Comparison of ENCODE assay signal across 8 cellular contexts in genomic region chr11:71488086-71488967, GRCh38. TPM values are rescaled to one million over a fixed set of nuclear protein-coding genes. Genes with fewer than 3 reads are reported as not detected.
A peak's percentile ranks its signal among the peaks of the same experiment; 100 is the strongest.
DNase-seq lines count a peak whose midpoint lies in the region; ATAC-seq and TF ChIP-seq lines count a peak whose summit lies in the region.
"Had no signal": no experiment of that assay in that cellular context is flagged by ENCODE, and none has a peak within 500 bp of the region (broad histone marks: within the 10 kb centered on the region; RNA-seq: fewer than 3 reads in every experiment).

No MANE protein-coding gene starts in this region.

- H3K27ac ChIP-seq in coronary artery: no peak overlapping the region

- no peak for ATAC-seq in GM21423 (IDR thresholded peaks at IDR 0.05; ENCODE audit: unreplicated experiment)

- no peak for TF ChIP-seq CTCF in HFF-Myc (IDR thresholded peaks at IDR 0.05; ENCODE audit: low read depth, low read length, missing control alignments)
- TF ChIP-seq CTCF in foreskin fibroblast (IDR thresholded peaks at IDR 0.05; ENCODE audit: low read depth, low read length): no peak
- TF ChIP-seq CTCF in coronary artery (IDR thresholded peaks at IDR 0.05): no peak

- DNase-seq in HFF-Myc (ENCODE audit: extremely low read depth, low read depth): peak; percentile 50
- DNase-seq in RPMI7951 (ENCODE audit: low read depth): peak; percentile 86
- DNase-seq in foreskin fibroblast: peak; percentile 5 to 52
- DNase-seq in pulmonary artery endothelial cell (ENCODE audit: low read depth, low spot score): peak; percentile 50
- DNase-seq in middle frontal gyrus (ENCODE audit: extremely low spot score, low spot score): no peak
- DNase-seq in coronary artery (ENCODE audit: low spot score): no peak

- H3K4me3 ChIP-seq in HFF-Myc (replicated peaks; ENCODE audit: low read depth, low read length) (no peak overlapping the region), foreskin fibroblast (ENCODE audit: low read depth in 1 of 2, low read length in 2 of 2) (no peak overlapping the region), coronary artery (no peak overlapping the region)

RNA-seq across cellular contexts. Expression of gene NADSYN1, which starts 35.3 kb away (rescaled TPM):
- 29.0 and 36.9 TPM in 2 replicates for total RNA-seq in RPMI7951 (2014; rRNA removed; shearing (Covaris generic))
- total RNA-seq in pulmonary artery endothelial cell: 93.6 and 110 TPM in 2 replicates

RNA-seq across cellular contexts. Expression of gene KRTAP5-7, which starts 38.7 kb away (rescaled TPM):
- total RNA-seq in RPMI7951 (2014; rRNA removed; shearing (Covaris generic)): not detected in 2 replicates
- total RNA-seq in pulmonary artery endothelial cell: not detected in 2 replicates
- total RNA-seq: OCI-LY7 had no signal

RNA-seq across cellular contexts. Expression of gene DHCR7, which starts 40.1 kb away (rescaled TPM):
- 24.1 and 24.4 TPM in 2 replicates for total RNA-seq in RPMI7951 (2014; rRNA removed; shearing (Covaris generic))
- 53.5 and 57.1 TPM in 2 replicates for total RNA-seq in pulmonary artery endothelial cell

RNA-seq across cellular contexts. Expression of gene KRTAP5-8, which starts 49.5 kb away (rescaled TPM):
- not detected in 2 replicates for total RNA-seq in RPMI7951 (2014; rRNA removed; shearing (Covaris generic))
- not detected in 2 replicates for total RNA-seq in pulmonary artery endothelial cell
- total RNA-seq: OCI-LY7 had no signal

RNA-seq across cellular contexts. Expression of gene KRTAP5-9, which starts 59.9 kb away (rescaled TPM):
- total RNA-seq in RPMI7951 (2014; rRNA removed; shearing (Covaris generic)): not detected in 2 replicates
- not detected in 2 replicates for total RNA-seq in pulmonary artery endothelial cell
- total RNA-seq: OCI-LY7 had no signal

Comparison
In these comparisons a context has a peak if more than half of its experiments do, and no peak if none do; other contexts are left out.
1. DNase-seq: peak in HFF-Myc (single experiment), RPMI7951 (single experiment), foreskin fibroblast (2 of 2) and pulmonary artery endothelial cell (single experiment); none in middle frontal gyrus (single experiment) and coronary artery (single experiment).